ENCODE assay signal across 11 cellular contexts in the genomic region with DNA sequence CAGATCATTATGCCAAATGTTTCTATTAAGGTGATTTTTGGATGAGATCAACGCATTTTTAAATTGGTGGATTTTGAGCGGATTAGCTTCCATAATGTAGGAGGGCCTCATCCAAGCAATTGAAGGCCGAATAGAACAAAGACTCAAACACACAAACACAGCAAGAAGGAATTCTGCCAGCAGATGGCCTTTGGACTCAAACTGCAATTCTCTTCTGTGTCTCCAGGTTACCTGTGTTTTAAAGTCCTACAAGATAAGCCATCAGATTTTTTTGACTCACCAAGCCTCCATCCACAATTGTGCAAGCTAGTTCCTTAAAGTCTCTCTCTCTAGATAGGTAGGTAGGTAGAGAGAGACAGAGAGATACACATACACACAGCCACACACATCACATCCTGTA. TPM values are rescaled to one million over a fixed set of nuclear protein-coding genes. Genes with fewer than 3 reads are reported as not detected.
"Had no signal": no experiment of that assay in that cellular context is flagged by ENCODE, and none has a peak within 500 bp of the region (broad histone marks: within the 10 kb centered on the region; RNA-seq: fewer than 3 reads in every experiment).

No MANE protein-coding gene starts in this region.

- DNase-seq: activated CD4-positive, alpha-beta memory T cell treated with anti-CD3 and anti-CD28 coated beads for 36 hours; activated naive CD8-positive, alpha-beta T cell treated with anti-CD3 and anti-CD28 coated beads, Interleukin-2, amount 50 U/mL, for 24 hours; activated T-cell treated with anti-CD3 and anti-CD28 coated beads, Interleukin-2, amount 50 U/mL, for 72 hours; effector memory CD4-positive, alpha-beta T cell; erythroblast; left lung; right cardiac atrium; T-cell; T1000 had no signal

- H3K9me3 ChIP-seq: left lung had no signal

- H3K27me3 ChIP-seq: cardiac muscle cell, left lung had no signal

- H3K4me1 ChIP-seq: left lung had no signal

- H3K27ac ChIP-seq: cardiac muscle cell, left lung had no signal

- H3K4me3 Mint-ChIP-seq: activated CD4-positive, alpha-beta memory T cell treated with anti-CD3 and anti-CD28 coated beads for 36 hours; activated naive CD8-positive, alpha-beta T cell treated with anti-CD3 and anti-CD28 coated beads, Interleukin-2, amount 50 U/mL, for 24 hours; activated T-cell treated with anti-CD3 and anti-CD28 coated beads, Interleukin-2, amount 50 U/mL, for 72 hours; T-cell had no signal

- H3K36me3 Mint-ChIP-seq: activated CD4-positive, alpha-beta memory T cell treated with anti-CD3 and anti-CD28 coated beads for 36 hours; T-cell had no signal

- H3K27me3 Mint-ChIP-seq: activated naive CD8-positive, alpha-beta T cell treated with anti-CD3 and anti-CD28 coated beads, Interleukin-2, amount 50 U/mL, for 24 hours had no signal

- H3K9me3 Mint-ChIP-seq: activated CD4-positive, alpha-beta memory T cell treated with anti-CD3 and anti-CD28 coated beads for 36 hours; activated naive CD8-positive, alpha-beta T cell treated with anti-CD3 and anti-CD28 coated beads, Interleukin-2, amount 50 U/mL, for 24 hours; activated T-cell treated with anti-CD3 and anti-CD28 coated beads, Interleukin-2, amount 50 U/mL, for 72 hours had no signal

- H3K4me3 ChIP-seq: cardiac muscle cell, left lung, smooth muscle cell had no signal

- H3K27ac Mint-ChIP-seq: activated CD4-positive, alpha-beta memory T cell treated with anti-CD3 and anti-CD28 coated beads for 36 hours; activated naive CD8-positive, alpha-beta T cell treated with anti-CD3 and anti-CD28 coated beads, Interleukin-2, amount 50 U/mL, for 24 hours; activated T-cell treated with anti-CD3 and anti-CD28 coated beads, Interleukin-2, amount 50 U/mL, for 72 hours; T-cell had no signal

- H3K4me1 Mint-ChIP-seq: activated naive CD8-positive, alpha-beta T cell treated with anti-CD3 and anti-CD28 coated beads, Interleukin-2, amount 50 U/mL, for 24 hours; T-cell had no signal

- H3K36me3 ChIP-seq: cardiac muscle cell, left lung had no signal

- H3K4me2 ChIP-seq: smooth muscle cell had no signal

RNA-seq across cellular contexts. Expression of a gene that starts 25.5 kb away (rescaled TPM):
- total RNA-seq: activated CD4-positive, alpha-beta memory T cell treated with anti-CD3 and anti-CD28 coated beads for 36 hours; activated T-cell treated with anti-CD3 and anti-CD28 coated beads, Interleukin-2, amount 50 U/mL, for 72 hours had no signal
